ENCODE assay signal across 20 cellular contexts in the genomic region with DNA sequence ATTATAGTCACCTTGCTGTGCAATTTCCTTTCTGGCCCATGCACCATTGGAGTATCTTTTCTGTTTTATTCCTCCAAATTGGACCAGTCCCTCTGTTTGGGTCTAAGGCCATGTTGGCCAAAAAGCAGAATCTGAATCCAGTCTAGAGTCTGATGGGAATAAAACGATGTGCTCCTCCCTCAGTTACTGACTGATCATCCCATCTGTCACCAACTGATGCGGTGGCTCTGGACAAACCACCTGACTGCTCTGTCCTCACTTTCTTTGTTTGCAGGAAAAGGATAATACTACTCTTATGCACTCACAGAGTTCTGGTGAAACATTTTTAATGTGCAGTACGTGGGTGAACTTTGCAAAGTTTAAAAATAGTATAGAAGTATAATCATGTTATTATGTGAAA.
DNase-seq lines count a peak whose midpoint lies in the region; ATAC-seq and TF ChIP-seq lines count a peak whose summit lies in the region.
"Had no signal": no experiment of that assay in that cellular context is flagged by ENCODE, and none has a peak within 500 bp of the region (broad histone marks: within the 10 kb centered on the region; RNA-seq: fewer than 3 reads in every experiment).

No MANE protein-coding gene starts in this region.

- no peaks in the 10 kb centered on the region for H3F3A ChIP-seq in PC-3 (ENCODE audit: low read length, unreplicated experiment)

- H3K9ac ChIP-seq in PC-3 (ENCODE audit: low read length) (no peak overlapping the region), endodermal cell (ENCODE audit: extremely low read depth, low read length, poor library complexity, severe bottlenecking) (no peak overlapping the region)

- ATAC-seq in PC-3 (no peak), GM21390 (IDR thresholded peaks at IDR 0.05; ENCODE audit: unreplicated experiment) (no peak), HG03135 (IDR thresholded peaks at IDR 0.05; ENCODE audit: unreplicated experiment) (no peak)
- ATAC-seq: K562, Right ventricle myocardium inferior had no signal

- peaks cover 92% of the 10 kb centered on the region for H3K4me1 ChIP-seq in ACC112 (ENCODE audit: control insufficient read depth, insufficient read depth, low read length, unreplicated experiment)
- peaks cover 60% of the 10 kb centered on the region for H3K4me1 ChIP-seq in PC-3 (ENCODE audit: insufficient read depth, low read length)
- H3K4me1 ChIP-seq in endodermal cell (ENCODE audit: control insufficient read depth, insufficient read depth, low read length), result peaks cover 6% of the 10 kb centered on the region
- H3K4me1 ChIP-seq in osteoblast (ENCODE audit: insufficient read depth, low read length), result peaks cover 71% of the 10 kb centered on the region

- BruUV-seq in PC-3 (replicated peaks; lab: Mats Ljungman, UMichigan), result no TSS peak

- H3K9me3 Mint-ChIP-seq in endodermal cell, result no peaks in the 10 kb centered on the region

- 94 to 98% methylated on average over 2 to 3 of the region's 3 CpGs for WGBS in endodermal cell (ENCODE audit: insufficient coverage in 1 of 2, insufficient read length in 1 of 2), 2 experiments

- H3K4me1 Mint-ChIP-seq in endodermal cell, result peaks cover 11% of the 10 kb centered on the region

- no peaks in the 10 kb centered on the region for H3K27me3 Mint-ChIP-seq in endodermal cell (ENCODE audit: insufficient read depth)

- TF ChIP-seq CTCF in PC-3 (conservative IDR thresholded peaks at IDR 0.05; ENCODE audit: low read depth, low read length), result no peak
- TF ChIP-seq CTCF in endodermal cell (conservative IDR thresholded peaks at IDR 0.05), result no peak
- no peak for TF ChIP-seq CTCF in osteoblast (IDR thresholded peaks at IDR 0.05; ENCODE audit: extremely low read depth, low read depth, low read length)

- no peaks in the 10 kb centered on the region for H3K27me3 ChIP-seq in ACC112 (ENCODE audit: insufficient read depth, low read length)
- no peaks in the 10 kb centered on the region for H3K27me3 ChIP-seq in PC-3 (ENCODE audit: low read length)
- no peaks in the 10 kb centered on the region for H3K27me3 ChIP-seq in endodermal cell (ENCODE audit: control insufficient read depth, insufficient read depth, low read length, poor library complexity, severe bottlenecking)
- no peaks in the 10 kb centered on the region for H3K27me3 ChIP-seq in osteoblast (ENCODE audit: insufficient read depth, low read length)

- no peaks in the 10 kb centered on the region for H3K9me2 ChIP-seq in PC-3 (replicated peaks; ENCODE audit: low read length)

- H2AFZ ChIP-seq in ACC112 (ENCODE audit: low read length, unreplicated experiment) (no peak overlapping the region), PC-3 (ENCODE audit: low read length) (no peak overlapping the region), osteoblast (ENCODE audit: low read length) (peak overlapping the region; percentile 49)

- H3K4me3 ChIP-seq in ACC112 (ENCODE audit: low read depth, low read length) (no peak overlapping the region; the same call in 1 of the 2 replicates), PC-3 (ENCODE audit: low read length) (no peak overlapping the region), endodermal cell (ENCODE audit: low read length) (no peak overlapping the region), osteoblast (ENCODE audit: insufficient read depth, low read length) (no peak overlapping the region)
- H3K4me3 ChIP-seq: K562 had no signal

- DNase-seq in PC-3 (no peak), endodermal cell (peak; percentile 3), osteoblast (ENCODE audit: insufficient read length, low spot score, missing footprints) (no peak), NCI-H748 treated with DMSO at 0.1 percent for 48 hours (lab: John Stamatoyannopoulos, UW) (no peak), occipital lobe (lab: John Stamatoyannopoulos, UW) (no peak)
- DNase-seq: ACHN, AML-193, COR-L47, GF-D8, H7, MV-4-11, NCI-H1417, NCI-H2029, NCI-H510A had no signal

- H3K79me2 ChIP-seq in ACC112 (ENCODE audit: control insufficient read depth, insufficient read depth, low read length, unreplicated experiment), result peaks cover 94% of the 10 kb centered on the region
- peaks cover 8% of the 10 kb centered on the region for H3K79me2 ChIP-seq in PC-3 (ENCODE audit: low read length)
- peaks cover 26% of the 10 kb centered on the region for H3K79me2 ChIP-seq in osteoblast (ENCODE audit: insufficient read depth, low read length)

- H3K36me3 ChIP-seq in ACC112 (ENCODE audit: insufficient read depth, low read length) (no peaks in the 10 kb centered on the region), PC-3 (ENCODE audit: low read depth, low read length) (no peaks in the 10 kb centered on the region), endodermal cell (ENCODE audit: control insufficient read depth, insufficient read depth, low read length) (no peaks in the 10 kb centered on the region), osteoblast (ENCODE audit: insufficient read depth, low read length) (no peaks in the 10 kb centered on the region)

- H3K4me3 Mint-ChIP-seq in endodermal cell, result no peak overlapping the region
- H3K4me3 Mint-ChIP-seq: CD14-positive monocyte had no signal

- H3K4me2 ChIP-seq in PC-3 (ENCODE audit: low read length) (no peak overlapping the region), osteoblast (ENCODE audit: insufficient read depth, low read length) (peak overlapping the region; percentile 57)

- intact Hi-C loops in PC-3 (cut with micrococcal nuclease), result no loop called here

- H4K20me1 ChIP-seq in PC-3 (ENCODE audit: low read length) (no peaks in the 10 kb centered on the region), osteoblast (ENCODE audit: insufficient read depth, low read length) (no peaks in the 10 kb centered on the region)

- POLR2A ChIA-PET in PC-3 (lab: Charles Lee; ENCODE audit: unreplicated experiment), result no interaction called here

- no peak overlapping the region for H3K27ac Mint-ChIP-seq in endodermal cell
- H3K27ac Mint-ChIP-seq: CD14-positive monocyte had no signal

- CTCF ChIA-PET in PC-3 (lab: Charles Lee), result interaction anchor here (0.6 kb wide), 1 partner anchor 294 kb away, joined by 9 read pairs; no protein-coding TSS in a partner anchor

- H3K9me3 ChIP-seq in PC-3 (ENCODE audit: low read length) (no peaks in the 10 kb centered on the region), endodermal cell (ENCODE audit: control insufficient read depth, low read length) (no peaks in the 10 kb centered on the region), osteoblast (ENCODE audit: low read depth, low read length) (no peaks in the 10 kb centered on the region)

- no peaks in the 10 kb centered on the region for H3K36me3 Mint-ChIP-seq in endodermal cell (ENCODE audit: low read depth)

- H3K27ac ChIP-seq in ACC112 (ENCODE audit: low read depth, low read length) (peak overlapping the region; percentile 100), PC-3 (ENCODE audit: low read length) (peak overlapping the region; percentile 45; the same call in 1 of the 2 replicates), endodermal cell (ENCODE audit: low read depth, low read length) (no peak overlapping the region), osteoblast (ENCODE audit: low read depth, low read length) (peak overlapping the region; percentile 97)
